In the genomic region with DNA sequence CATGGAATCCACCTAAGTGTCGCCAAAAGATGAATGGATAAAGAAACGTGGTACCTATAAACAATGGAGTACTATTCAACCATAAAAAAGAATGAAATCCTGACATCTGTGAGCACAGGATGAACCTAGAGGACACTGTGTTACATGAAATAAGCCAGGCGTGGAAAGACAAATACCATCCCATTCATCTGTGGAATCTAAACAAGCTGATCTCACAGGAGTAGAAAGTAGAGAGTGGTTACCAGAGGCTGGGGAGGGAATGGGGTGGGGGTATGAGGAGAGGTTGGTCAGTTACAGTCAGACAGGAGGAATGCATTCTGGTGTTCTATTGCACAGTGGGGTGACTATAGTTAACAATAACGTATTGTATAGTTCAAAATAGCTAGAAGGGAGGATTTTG, we compare ENCODE assay signal across 11 cellular contexts.
DNase-seq lines count a peak whose midpoint lies in the region; ATAC-seq and TF ChIP-seq lines count a peak whose summit lies in the region.
"Had no signal": no experiment of that assay in that cellular context is flagged by ENCODE, and none has a peak within 500 bp of the region (broad histone marks: within the 10 kb centered on the region; RNA-seq: fewer than 3 reads in every experiment).

No MANE protein-coding gene starts in this region.

- TF ChIP-seq CTCF in AG10803 (conservative IDR thresholded peaks at IDR 0.05; ENCODE audit: low read length): peak; percentile 21; the same call in 1 of the 2 replicates
- no peak for TF ChIP-seq CTCF in neural progenitor cell (IDR thresholded peaks at IDR 0.05)
- TF ChIP-seq CTCF in OCI-LY7 (conservative IDR thresholded peaks at IDR 0.05; ENCODE audit: low read length): no peak

- H3K79me2 ChIP-seq in neural progenitor cell (ENCODE audit: low read depth): no peaks in the 10 kb centered on the region
- no peaks in the 10 kb centered on the region for H3K79me2 ChIP-seq in OCI-LY7 (ENCODE audit: insufficient read depth, low read depth, low read length)

- H2AFZ ChIP-seq in neural progenitor cell (replicated peaks) (no peak overlapping the region), OCI-LY7 (ENCODE audit: low read length) (no peak overlapping the region)

- peak; percentile 95 for DNase-seq in AG10803 (ENCODE audit: low read depth)
- peak; percentile 50 for DNase-seq in HS-5 (ENCODE audit: low read depth)
- peak; percentile 89 for DNase-seq in astrocyte of the hippocampus (ENCODE audit: low read depth, low spot score)
- peak; percentile 98 for DNase-seq in kidney glomerular epithelial cell (lab: John Stamatoyannopoulos, UW)
- DNase-seq in neural progenitor cell (ENCODE audit: low spot score): no peak
- no peak for DNase-seq in OCI-LY7 (ENCODE audit: low spot score)
- DNase-seq in cerebellar nuclear complex (lab: John Stamatoyannopoulos, UW): no peak
- DNase-seq: activated CD4-positive, CD25-positive, alpha-beta regulatory T cell; activated effector memory CD4-positive, alpha-beta T cell treated with Interleukin-2 at 50 U/mL for 16 hours had no signal

- no peak overlapping the region for H3K4me3 Mint-ChIP-seq in neural progenitor cell

- H3K36me3 ChIP-seq in neural progenitor cell (no peaks in the 10 kb centered on the region), OCI-LY7 (ENCODE audit: insufficient read depth, low read length) (no peaks in the 10 kb centered on the region)

- H3K9me3 ChIP-seq in neural progenitor cell (ENCODE audit: low read depth) (no peaks in the 10 kb centered on the region), OCI-LY7 (ENCODE audit: low read length) (no peaks in the 10 kb centered on the region)

- peaks cover 15% of the 10 kb centered on the region for H3K4me1 Mint-ChIP-seq in neural progenitor cell

- no peaks in the 10 kb centered on the region for H3K27me3 ChIP-seq in neural progenitor cell

- H3K9me3 Mint-ChIP-seq in neural progenitor cell: peaks cover 2% of the 10 kb centered on the region

- POLR2A ChIA-PET in OCI-LY7 (lab: Charles Lee): no interaction called here

- CTCF ChIA-PET in OCI-LY7 (lab: Charles Lee; ENCODE audit: unreplicated experiment): no interaction called here

- no peak for ATAC-seq in HG03159 (IDR thresholded peaks at IDR 0.05; ENCODE audit: unreplicated experiment)
- ATAC-seq: left lobe of liver had no signal

- intact Hi-C loops in OCI-LY7 (cut with micrococcal nuclease; ENCODE audit: unreplicated experiment): no loop called here

- H3K27ac ChIP-seq in neural progenitor cell (no peak overlapping the region), OCI-LY7 (ENCODE audit: low read depth, low read length, poor library complexity, severe bottlenecking) (no peak overlapping the region)

- H3K4me1 ChIP-seq in neural progenitor cell (no peaks in the 10 kb centered on the region), OCI-LY7 (ENCODE audit: insufficient read depth, low read length, poor library complexity, severe bottlenecking) (no peaks in the 10 kb centered on the region)

- no peaks in the 10 kb centered on the region for H3K9me2 ChIP-seq in OCI-LY7 (ENCODE audit: insufficient read depth, low read length)

- no peaks in the 10 kb centered on the region for H3F3A ChIP-seq in neural progenitor cell (ENCODE audit: low read depth)

- no peak overlapping the region for H3K4me3 ChIP-seq in AG10803 (ENCODE audit: low read length)
- H3K4me3 ChIP-seq in neural progenitor cell: no peak overlapping the region
- no peak overlapping the region for H3K4me3 ChIP-seq in OCI-LY7 (ENCODE audit: low read depth, low read length, poor library complexity, severe bottlenecking)

- H3K9ac ChIP-seq in neural progenitor cell: no peak overlapping the region

- H4K20me1 ChIP-seq in neural progenitor cell (ENCODE audit: low read depth) (no peaks in the 10 kb centered on the region), OCI-LY7 (ENCODE audit: insufficient read depth, low read length) (no peaks in the 10 kb centered on the region; the same call in 1 of the 2 replicates)

- BruUV-seq in OCI-LY7 (replicated peaks; lab: Mats Ljungman, UMichigan): no TSS peak

- H3K4me2 ChIP-seq in neural progenitor cell (no peak overlapping the region), OCI-LY7 (ENCODE audit: low read length) (no peak overlapping the region)

- H3K27ac Mint-ChIP-seq in neural progenitor cell: no peak overlapping the region

- peaks cover 2% of the 10 kb centered on the region for H3K36me3 Mint-ChIP-seq in neural progenitor cell

- peaks cover 3% of the 10 kb centered on the region for H3K27me3 Mint-ChIP-seq in neural progenitor cell (ENCODE audit: insufficient read depth, low read depth)

Comparison
In these comparisons a context has a peak if more than half of its experiments do, and no peak if none do; other contexts are left out.
1. DNase-seq: peak in AG10803 (single experiment), HS-5 (single experiment), astrocyte of the hippocampus (single experiment) and kidney glomerular epithelial cell (single experiment); none in neural progenitor cell (single experiment), OCI-LY7 (single experiment) and cerebellar nuclear complex (0 of 2).